In the genomic region with DNA sequence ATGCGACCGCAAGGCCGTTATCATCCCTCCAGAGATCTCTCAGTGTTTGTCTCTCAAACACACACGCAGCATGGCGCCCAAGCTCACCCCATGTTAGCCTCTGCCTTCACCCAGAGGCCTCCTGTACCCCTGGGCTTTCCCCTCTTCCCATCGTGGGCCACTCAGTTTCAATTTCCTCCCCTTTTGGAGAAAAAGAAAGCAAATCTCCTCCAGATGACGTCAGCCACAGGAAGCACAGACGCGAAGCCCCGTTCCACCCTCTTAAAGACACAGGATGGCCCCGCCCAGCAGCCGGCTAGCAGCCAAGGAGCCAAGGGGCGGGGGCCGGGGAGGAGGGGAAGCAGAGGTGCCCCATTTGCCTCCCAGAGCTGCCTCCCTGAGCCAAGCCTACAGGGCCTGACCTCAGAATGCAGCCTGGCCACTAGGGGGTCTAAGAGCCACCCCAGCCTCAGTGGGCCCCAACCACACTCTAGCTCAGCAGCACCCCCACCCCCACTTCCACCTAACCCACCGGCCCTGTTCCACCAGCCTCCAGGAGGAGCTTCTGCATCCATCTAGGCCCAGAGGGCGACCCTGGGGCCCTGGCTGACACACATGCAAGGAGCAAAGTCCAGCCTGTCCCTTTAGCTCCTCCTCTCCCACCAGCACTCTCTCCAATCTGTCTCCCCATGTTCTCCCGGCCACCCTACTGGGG, we compare ENCODE assay signal across 8 cellular contexts. TPM values are rescaled to one million over a fixed set of nuclear protein-coding genes. Genes with fewer than 3 reads are reported as not detected.
A peak's percentile ranks its signal among the peaks of the same experiment; 100 is the strongest.
DNase-seq lines count a peak whose midpoint lies in the region; ATAC-seq and TF ChIP-seq lines count a peak whose summit lies in the region.

No MANE protein-coding gene starts in this region.

- peak; percentile 84 for ATAC-seq in HG02588 (IDR thresholded peaks at IDR 0.05; ENCODE audit: unreplicated experiment)
- ATAC-seq in upper lobe of right lung: peak; percentile 95

- intact Hi-C loops in adrenal gland (cut with DNase I) (no loop called here), left ventricle myocardium inferior (cut with micrococcal nuclease) (no loop called here), posterior vena cava (cut with DNase I) (loop anchor here (1.0 to 2.0 kb wide), 2 partner anchors 26 to 30 kb away; no protein-coding TSS in a partner anchor), upper lobe of right lung (cut with DNase I) (no loop called here)

- DNase-seq in GM12865 (ENCODE audit: low read depth): peak; percentile 98
- DNase-seq in NB4 (ENCODE audit: low read depth): peak; percentile 97
- DNase-seq in T follicular helper cell (ENCODE audit: low read depth): peak; percentile 92
- DNase-seq in adrenal gland: peak; percentile 90 to 96 (median 94)
- DNase-seq in left ventricle myocardium inferior: peak; percentile 91
- DNase-seq in posterior vena cava (ENCODE audit: low spot score): peak; percentile 96
- DNase-seq in upper lobe of right lung: peak; percentile 96

- H3K36me3 ChIP-seq in adrenal gland (replicated peaks in 1 of 2): peaks cover 0 to 17% of the 10 kb centered on the region in 2 donors
- peaks cover 16% of the 10 kb centered on the region for H3K36me3 ChIP-seq in left ventricle myocardium inferior
- peaks cover 24% of the 10 kb centered on the region for H3K36me3 ChIP-seq in upper lobe of right lung

- peaks cover 18 to 57% of the 10 kb centered on the region in 2 donors for H3K4me1 ChIP-seq in adrenal gland (replicated peaks in 1 of 2)
- peaks cover 73% of the 10 kb centered on the region for H3K4me1 ChIP-seq in left ventricle myocardium inferior
- peaks cover 45% of the 10 kb centered on the region for H3K4me1 ChIP-seq in upper lobe of right lung

- H3K9me3 ChIP-seq in adrenal gland (replicated peaks in 1 of 3) (no peaks in the 10 kb centered on the region), left ventricle myocardium inferior (replicated peaks) (no peaks in the 10 kb centered on the region), upper lobe of right lung (no peaks in the 10 kb centered on the region)

- 3 to 4% (median 3%) methylated on average over 7 to 17 of the region's 17 CpGs for WGBS in adrenal gland, 4 donors

- peak overlapping the region; percentile 79 to 100 (median 95) for H3K27ac ChIP-seq in adrenal gland
- peak overlapping the region; percentile 99 for H3K27ac ChIP-seq in left ventricle myocardium inferior (replicated peaks)
- H3K27ac ChIP-seq in upper lobe of right lung: peak overlapping the region; percentile 97

- TF ChIP-seq POLR2A in NB4 (IDR thresholded peaks at IDR 0.05; ENCODE audit: extremely low read depth, insufficient read length): peak; percentile 68
- TF ChIP-seq POLR2A in adrenal gland (IDR thresholded peaks at IDR 0.05): peak; percentile 40 to 82

- TF ChIP-seq CTCF in GM12865 (IDR thresholded peaks at IDR 0.05; ENCODE audit: insufficient read depth, low read depth, low read length, missing control alignments) (peak; percentile 50), NB4 (IDR thresholded peaks at IDR 0.05; ENCODE audit: low read depth, low read length) (peak; percentile 57), adrenal gland (IDR thresholded peaks at IDR 0.05) (peak; percentile 11 to 58 (median 42)), left ventricle myocardium inferior (IDR thresholded peaks at IDR 0.05; ENCODE audit: borderline replicate concordance) (peak; percentile 58), upper lobe of right lung (IDR thresholded peaks at IDR 0.05) (peak; percentile 41)

- H3K4me3 ChIP-seq in GM12865 (ENCODE audit: low read depth, low read length) (peak overlapping the region; percentile 85), NB4 (ENCODE audit: low read depth, low read length) (peak overlapping the region; percentile 95), adrenal gland (peak overlapping the region; percentile 7 to 87 (median 76)), left ventricle myocardium inferior (peak overlapping the region; percentile 85), upper lobe of right lung (peak overlapping the region; percentile 75)

- H3K27me3 ChIP-seq in adrenal gland (no peaks in the 10 kb centered on the region), left ventricle myocardium inferior (ENCODE audit: low read depth) (no peaks in the 10 kb centered on the region), upper lobe of right lung (no peaks in the 10 kb centered on the region)

RNA-seq across cellular contexts. Expression of a gene that starts 26.5 kb away (rescaled TPM):
- 10 to 100 TPM in 1 of 8 donors, 1 to 10 TPM in 7; 5.1 to 15.9 (median 6.7) TPM for total RNA-seq in adrenal gland
- polyA plus RNA-seq in adrenal gland: 1 to 10 TPM; 6.7 to 9.1 (median 8.4) TPM
- 4.3 TPM for total RNA-seq in left ventricle myocardium inferior
- 1 to 10 TPM; 6.2 to 6.3 TPM for total RNA-seq in posterior vena cava
- total RNA-seq in upper lobe of right lung: 5.3 TPM

RNA-seq across cellular contexts. Expression of a gene that starts 30.9 kb away (rescaled TPM):
- 100 to 1,000 TPM; 110 to 167 (median 133) TPM for total RNA-seq in adrenal gland
- polyA plus RNA-seq in adrenal gland: 10 to 100 TPM; 77.2 to 89.4 (median 85.6) TPM
- 47.3 TPM for total RNA-seq in left ventricle myocardium inferior
- total RNA-seq in posterior vena cava: 100 to 1,000 TPM; 142 to 147 TPM
- 163 TPM for total RNA-seq in upper lobe of right lung

RNA-seq across cellular contexts. Expression of a gene that starts 33.0 kb away (rescaled TPM):
- total RNA-seq in adrenal gland (100 to 1,000 TPM; 177 to 322 (median 224) TPM), left ventricle myocardium inferior (258 TPM), posterior vena cava (100 to 1,000 TPM; 112 to 178 TPM), upper lobe of right lung (169 TPM)
- polyA plus RNA-seq in adrenal gland: 100 to 1,000 TPM; 489 to 891 (median 742) TPM

RNA-seq across cellular contexts. Expression of a gene that starts 33.2 kb away (rescaled TPM):
- total RNA-seq in adrenal gland (10 to 100 TPM; 14.3 to 28.7 (median 19.5) TPM), left ventricle myocardium inferior (13.9 TPM), posterior vena cava (10 to 100 TPM; 13.0 to 16.2 TPM), upper lobe of right lung (11.4 TPM)
- polyA plus RNA-seq in adrenal gland: 10 to 100 TPM in 1 of 3 donors, 1 to 10 TPM in 2; 7.3 to 20.8 (median 8.0) TPM

RNA-seq across cellular contexts. Expression of a gene that starts 43.2 kb away (rescaled TPM):
- total RNA-seq in adrenal gland: 10 to 100 TPM in 6 of 8 donors, 1 to 10 TPM in 2; 5.9 to 23.5 (median 13.7) TPM
- polyA plus RNA-seq in adrenal gland: 100 to 1,000 TPM in 1 of 3 donors, 10 to 100 TPM in 1, 1 to 10 TPM in 1; 6.1 to 115 (median 45.6) TPM
- total RNA-seq in left ventricle myocardium inferior: 42.6 TPM
- 10 to 100 TPM; 76.4 to 76.7 TPM for total RNA-seq in posterior vena cava
- total RNA-seq in upper lobe of right lung: 103 TPM

Comparison
In these comparisons a context has a peak if more than half of its experiments do, and no peak if none do; other contexts are left out.
1. Peak in every context shown above with its lines: DNase-seq, ATAC-seq, H3K4me3 ChIP-seq and H3K27ac ChIP-seq.
2. intact Hi-C loops: an anchor here in posterior vena cava (1.0 to 2.0 kb wide); none called in adrenal gland, left ventricle myocardium inferior and upper lobe of right lung.